In genomic region chr2:241701155-241701404, GRCh38 we compare ENCODE assay signal across 8 cellular contexts. TPM values are rescaled to one million over a fixed set of nuclear protein-coding genes. Genes with fewer than 3 reads are reported as not detected.
DNase-seq lines count a peak whose midpoint lies in the region; ATAC-seq and TF ChIP-seq lines count a peak whose summit lies in the region.

No MANE protein-coding gene starts in this region.

- TF ChIP-seq CTCF in foreskin keratinocyte (conservative IDR thresholded peaks at IDR 0.05) = peak; percentile 68

- peak overlapping the region; percentile 91 for H3K9ac ChIP-seq in BLaER1

- H3K27ac ChIP-seq in BLaER1 = peak overlapping the region; percentile 95
- H3K27ac ChIP-seq in foreskin keratinocyte = peak overlapping the region; percentile 68
- H3K27ac ChIP-seq in skin epidermis = peak overlapping the region; percentile 50 to 97 (median 90)

- H3K36me3 ChIP-seq in BLaER1 (peaks cover 30% of the 10 kb centered on the region), H7 (replicated peaks; ENCODE audit: control insufficient read depth, insufficient read depth, low read length) (peaks cover 7% of the 10 kb centered on the region)

- no peak for ATAC-seq in T-cell (replicated peaks in 1 of 4)
- peak; percentile 66 for ATAC-seq in foreskin keratinocyte
- no peak for ATAC-seq in GM18870 (IDR thresholded peaks at IDR 0.05; ENCODE audit: unreplicated experiment)
- ATAC-seq in GM21576 (IDR thresholded peaks at IDR 0.05; ENCODE audit: unreplicated experiment) = no peak
- no peak for ATAC-seq in HG03025 (IDR thresholded peaks at IDR 0.05; ENCODE audit: low FRiP score, unreplicated experiment)

- H3K9me3 ChIP-seq in BLaER1 = peaks cover 7% of the 10 kb centered on the region

- H3K27ac Mint-ChIP-seq in T-cell = peak overlapping the region; percentile 86 to 87

- CTCF ChIA-PET in T-cell (lab: Charles Lee) = interaction anchor here in 1 of 2 donors (1.5 to 2.4 kb wide), 2 partner anchors 13 to 15 kb away, joined by 9 to 15 read pairs; partner anchors contain the start of gene DTYMK

- POLR2A ChIA-PET in T-cell (lab: Charles Lee) = interaction anchor here in 1 of 2 donors (0.6 kb wide), 1 partner anchor 12 kb away, joined by 7 read pairs; no protein-coding TSS in a partner anchor

- peak overlapping the region; percentile 71 for H3K4me3 ChIP-seq in BLaER1
- H3K4me3 ChIP-seq in H7 (ENCODE audit: insufficient read depth, low read depth, low read length) = peak overlapping the region; percentile 96
- H3K4me3 ChIP-seq in skin epidermis = peak overlapping the region; percentile 72 to 95 (median 81)

- no peaks in the 10 kb centered on the region for H3K9me3 Mint-ChIP-seq in T-cell

- peaks cover 6% of the 10 kb centered on the region for H3K36me3 Mint-ChIP-seq in T-cell

- H3K4me3 Mint-ChIP-seq in T-cell = peak overlapping the region; percentile 81 to 85 (median 84)

- no peaks in the 10 kb centered on the region for H3K27me3 ChIP-seq in BLaER1
- H3K27me3 ChIP-seq in H7 (ENCODE audit: control insufficient read depth, insufficient read depth, low read length) = no peaks in the 10 kb centered on the region
- H3K27me3 ChIP-seq in foreskin keratinocyte = no peaks in the 10 kb centered on the region

- H3K4me1 Mint-ChIP-seq in T-cell = peaks cover 21 to 30% (median 26%) of the 10 kb centered on the region in 3 donors

- H3K4me2 ChIP-seq in BLaER1 = peak overlapping the region; percentile 78

- no peaks in the 10 kb centered on the region for H3K27me3 Mint-ChIP-seq in T-cell

- H3K4me1 ChIP-seq in BLaER1 (peaks cover 45% of the 10 kb centered on the region), foreskin keratinocyte (peaks cover 8% of the 10 kb centered on the region)

- DNase-seq in H7 (no peak), T-cell (peak in 6 of 34 experiments; percentile 72 to 87 (median 82)), foreskin keratinocyte (peak in 1 of 2 donors; percentile 66)

- H4K20me1 ChIP-seq in BLaER1 = peaks cover 15% of the 10 kb centered on the region

RNA-seq across cellular contexts. Expression of gene ING5, which starts 0.8 kb away (rescaled TPM):
- 41.2 and 41.4 TPM in 2 replicates for total RNA-seq in H7 (2014; rRNA removed; shearing (Covaris generic))
- total RNA-seq in T-cell (10 to 100 TPM; 63.0 to 98.0 (median 77.4) TPM), foreskin keratinocyte (12.7 and 15.4 TPM in 2 replicates)
- polyA plus RNA-seq in foreskin keratinocyte = 11.6 and 14.4 TPM in 2 replicates

RNA-seq across cellular contexts. Expression of gene DTYMK, which starts 14.5 kb away (rescaled TPM):
- total RNA-seq in H7 (2014; rRNA removed; shearing (Covaris generic)) = 64.1 and 78.2 TPM in 2 replicates
- total RNA-seq in T-cell = 10 to 100 TPM; 11.6 to 23.6 (median 18.2) TPM
- 74.9 and 86.9 TPM in 2 replicates for total RNA-seq in foreskin keratinocyte
- 98.3 and 112 TPM in 2 replicates for polyA plus RNA-seq in foreskin keratinocyte

RNA-seq across cellular contexts. Expression of gene D2HGDH, which starts 33.4 kb away (rescaled TPM):
- 23.5 and 26.3 TPM in 2 replicates for total RNA-seq in H7 (2014; rRNA removed; shearing (Covaris generic))
- total RNA-seq in T-cell (10 to 100 TPM; 48.6 to 58.3 (median 54.0) TPM), foreskin keratinocyte (7.7 and 10.8 TPM in 2 replicates)
- 7.4 and 13.0 TPM in 2 replicates for polyA plus RNA-seq in foreskin keratinocyte
